Comparison of ENCODE assay signal across 14 cellular contexts in genomic region chrX:1587161-1587560, GRCh38. TPM values are rescaled to one million over a fixed set of nuclear protein-coding genes. Genes with fewer than 3 reads are reported as not detected.
A peak's percentile ranks its signal among the peaks of the same experiment; 100 is the strongest.
DNase-seq lines count a peak whose midpoint lies in the region; FAIRE-seq and TF ChIP-seq lines count a peak whose summit lies in the region.
"Had no signal": no experiment of that assay in that cellular context is flagged by ENCODE, and none has a peak within 500 bp of the region (broad histone marks: within the 10 kb centered on the region; RNA-seq: fewer than 3 reads in every experiment).

No MANE protein-coding gene starts in this region.

- no peak overlapping the region for H2BK12ac ChIP-seq in mesenchymal stem cell (ENCODE audit: low read length in 2 of 2)

- no peak overlapping the region for H3K23ac ChIP-seq in mesenchymal stem cell (ENCODE audit: low read length in 2 of 2)

- no peak overlapping the region for H2BK5ac ChIP-seq in mesenchymal stem cell (ENCODE audit: low read depth, low read length, poor library complexity, severe bottlenecking)

- peak overlapping the region in 4 of 7 donors; percentile 14 to 65 (median 50) for H3K27ac Mint-ChIP-seq in CD4-positive, alpha-beta memory T cell
- H3K27ac Mint-ChIP-seq: nephron had no signal

- no peak overlapping the region for H3K4me3 ChIP-seq in CD4-positive, alpha-beta memory T cell (ENCODE audit: low read length in 2 of 2)
- no peak overlapping the region for H3K4me3 ChIP-seq in SK-N-MC
- no peak overlapping the region for H3K4me3 ChIP-seq in mesenchymal stem cell (ENCODE audit: insufficient read depth in 1 of 2, low read depth in 1 of 2, low read length in 2 of 2)
- H3K4me3 ChIP-seq: MG63, suprapubic skin had no signal

- no peak overlapping the region for H3K4me3 Mint-ChIP-seq in CD4-positive, alpha-beta memory T cell
- H3K4me3 Mint-ChIP-seq: CD8-positive, alpha-beta memory T cell; nephron had no signal

- no peak overlapping the region for H3K14ac ChIP-seq in mesenchymal stem cell (ENCODE audit: low read length in 2 of 2)

- DNase-seq in CD4-positive, alpha-beta memory T cell, result no peak
- DNase-seq in GM12891 (ENCODE audit: insufficient read length, low spot score) (no peak), SK-N-MC (ENCODE audit: low read depth, low spot score) (no peak), mesenchymal stem cell (no peak), foreskin melanocyte (no peak), NCI-H524 (lab: John Stamatoyannopoulos, UW) (no peak)
- no peak for DNase-seq in stimulated activated CD4-positive, alpha-beta T cell treated with anti-CD3 and anti-CD28 coated beads, Interleukin-4, amount 100 ng/mL, for 24 hours
- DNase-seq: CD8-positive, alpha-beta memory T cell; effector memory CD4-positive, alpha-beta T cell; MG63 had no signal

- WGBS in mesenchymal stem cell, result 71% methylated on average over 4 of the region's 5 CpGs

- no peaks in the 10 kb centered on the region for H3K9me3 Mint-ChIP-seq in CD4-positive, alpha-beta memory T cell
- H3K9me3 Mint-ChIP-seq: CD8-positive, alpha-beta memory T cell; nephron had no signal

- no peak overlapping the region for H3K27ac ChIP-seq in CD4-positive, alpha-beta memory T cell (ENCODE audit: low read depth, low read length)
- H3K27ac ChIP-seq in SK-N-MC, result peak overlapping the region; percentile 59
- H3K27ac ChIP-seq in mesenchymal stem cell (ENCODE audit: low read length, poor library complexity, severe bottlenecking), result no peak overlapping the region
- H3K27ac ChIP-seq: suprapubic skin had no signal

- no peak overlapping the region for H2BK15ac ChIP-seq in mesenchymal stem cell (ENCODE audit: low read depth, poor library complexity, severe bottlenecking)

- no peak overlapping the region for H2AFZ ChIP-seq in mesenchymal stem cell (ENCODE audit: low read depth, low read length)

- H3K4me1 Mint-ChIP-seq in CD4-positive, alpha-beta memory T cell, result peaks cover 10 to 32% (median 15%) of the 10 kb centered on the region in 4 donors
- H3K4me1 Mint-ChIP-seq: nephron had no signal

- no peaks in the 10 kb centered on the region for H3K9me3 ChIP-seq in CD4-positive, alpha-beta memory T cell (ENCODE audit: control insufficient read depth in 1 of 2, low read length in 2 of 2)
- H3K9me3 ChIP-seq in SK-N-MC (ENCODE audit: low read depth, low read length) (no peaks in the 10 kb centered on the region), mesenchymal stem cell (ENCODE audit: control insufficient read depth, low read length) (no peaks in the 10 kb centered on the region)
- H3K9me3 ChIP-seq: MG63, suprapubic skin had no signal

- CTCF ChIA-PET in CD4-positive, alpha-beta memory T cell (lab: Charles Lee; ENCODE audit: partially characterized antibody), result no interaction called here

- H3K79me1 ChIP-seq in mesenchymal stem cell (replicated peaks; ENCODE audit: low read length, poor library complexity, severe bottlenecking), result no peaks in the 10 kb centered on the region

- H3K9ac ChIP-seq in SK-N-MC (ENCODE audit: insufficient read length) (no peak overlapping the region), mesenchymal stem cell (ENCODE audit: low read length) (no peak overlapping the region)

- FAIRE-seq in GM12891 (lab: Jason Lieb, UNC), result peak; percentile 71

- H3K4me1 ChIP-seq in CD4-positive, alpha-beta memory T cell (ENCODE audit: insufficient read depth, low read length), result peaks cover 17% of the 10 kb centered on the region
- H3K4me1 ChIP-seq in mesenchymal stem cell (ENCODE audit: control insufficient read depth, insufficient read depth, low read depth, low read length), result peaks cover 3% of the 10 kb centered on the region

- no peak overlapping the region for H2BK120ac ChIP-seq in mesenchymal stem cell (ENCODE audit: low read depth, low read length)

- TF ChIP-seq POLR2A in GM12891 (IDR thresholded peaks at IDR 0.05; ENCODE audit: low read depth, low read length), result no peak

- intact Hi-C loops in CD4-positive, alpha-beta memory T cell (cut with micrococcal nuclease), result no loop called here

- no peaks in the 10 kb centered on the region for H3K27me3 Mint-ChIP-seq in CD4-positive, alpha-beta memory T cell

- no peak overlapping the region for H4K8ac ChIP-seq in mesenchymal stem cell (ENCODE audit: low read length)

- no peak overlapping the region for H3K4ac ChIP-seq in mesenchymal stem cell (ENCODE audit: low read depth in 1 of 2, low read length in 2 of 2)

- H3K27me3 ChIP-seq in CD4-positive, alpha-beta memory T cell (ENCODE audit: insufficient read depth, low read length), result no peaks in the 10 kb centered on the region
- no peaks in the 10 kb centered on the region for H3K27me3 ChIP-seq in mesenchymal stem cell (ENCODE audit: control insufficient read depth in 1 of 2, insufficient read depth in 1 of 2, low read length in 2 of 2)
- H3K27me3 ChIP-seq: MG63, suprapubic skin had no signal

- peak overlapping the region; percentile 22 for H3K4me2 ChIP-seq in mesenchymal stem cell (ENCODE audit: low read length, poor library complexity, severe bottlenecking)

- POLR2A ChIA-PET in CD4-positive, alpha-beta memory T cell (lab: Charles Lee; ENCODE audit: partially characterized antibody), result no interaction called here

- no peak overlapping the region for H4K91ac ChIP-seq in mesenchymal stem cell (ENCODE audit: low read length)

- no peak overlapping the region for H2AK5ac ChIP-seq in mesenchymal stem cell (ENCODE audit: low read length, severe bottlenecking)

- peaks cover 0 to 6% of the 10 kb centered on the region in 2 donors for H3K36me3 Mint-ChIP-seq in CD4-positive, alpha-beta memory T cell

- no peaks in the 10 kb centered on the region for H3K36me3 ChIP-seq in CD4-positive, alpha-beta memory T cell (ENCODE audit: insufficient read depth, low read length)
- H3K36me3 ChIP-seq in SK-N-MC (ENCODE audit: insufficient read depth, low read length), result no peaks in the 10 kb centered on the region
- H3K36me3 ChIP-seq in mesenchymal stem cell (ENCODE audit: control insufficient read depth in 1 of 2, insufficient read depth in 2 of 2, low read depth in 1 of 2, low read length in 2 of 2), result peaks cover 0 to 4% of the 10 kb centered on the region in 2 experiments
- H3K36me3 ChIP-seq: suprapubic skin had no signal

- no peak overlapping the region for H3K18ac ChIP-seq in mesenchymal stem cell (ENCODE audit: low read depth in 1 of 2, low read length in 2 of 2)

TF ChIP-seq in GM12891, 5 proteins besides CTCF, POLR2A, EP300 and RAD21:
- TF ChIP-seq PAX5 (IDR thresholded peaks at IDR 0.05; ENCODE audit: insufficient read depth, low read length, severe bottlenecking), result no peak
- no peak for TF ChIP-seq TAF1 (IDR thresholded peaks at IDR 0.05; ENCODE audit: low read depth, low read length)
- no peak for TF ChIP-seq SPI1 (IDR thresholded peaks at IDR 0.05; ENCODE audit: low read depth, low read length)
- no peak for TF ChIP-seq POLR2AphosphoS5 (IDR thresholded peaks at IDR 0.05; ENCODE audit: low read depth, low read length)
- TF ChIP-seq POU2F2 (IDR thresholded peaks at IDR 0.05; ENCODE audit: low read depth, low read length), result no peak
TF ChIP-seq in GM12891: peak in this region for 0.

RNA-seq across cellular contexts. Expression of gene AKAP17A, which starts 4.2 kb away (rescaled TPM):
- 100 to 1,000 TPM; 147 to 150 TPM for total RNA-seq in CD4-positive, alpha-beta memory T cell
- polyA plus RNA-seq in CD4-positive, alpha-beta memory T cell, result 10 to 100 TPM; 12.7 to 43.0 TPM
- polyA plus RNA-seq in GM12891 (2012; ENCODE audit: low read depth, missing spikeins), result 43.9 TPM
- 24.2 TPM for polyA plus RNA-seq in mesenchymal stem cell (2013, experiment 1 of 2)
- 23.7 TPM for polyA plus RNA-seq in mesenchymal stem cell (2013, experiment 2 of 2)

RNA-seq across cellular contexts. Expression of gene ASMT, which starts 27.7 kb away (rescaled TPM):
- not detected for total RNA-seq in CD4-positive, alpha-beta memory T cell
- polyA plus RNA-seq in CD4-positive, alpha-beta memory T cell, result 1 to 10 TPM in 1 of 2 donors, under 1 TPM in 1; 0.35 to 1.0 TPM
- polyA plus RNA-seq in GM12891 (2012; ENCODE audit: low read depth, missing spikeins), result 1.7 TPM
- polyA plus RNA-seq in mesenchymal stem cell (2013, experiment 1 of 2), result 0.04 TPM
- polyA plus RNA-seq in mesenchymal stem cell (2013, experiment 2 of 2), result 0.04 TPM
- total RNA-seq: glomerular endothelial cell, RPMI7951 had no signal

RNA-seq across cellular contexts. Expression of gene P2RY8, which starts 50.2 kb away (rescaled TPM):
- 100 to 1,000 TPM; 195 TPM for total RNA-seq in CD4-positive, alpha-beta memory T cell
- polyA plus RNA-seq in CD4-positive, alpha-beta memory T cell, result 100 to 1,000 TPM; 194 to 261 TPM
- 42.6 TPM for polyA plus RNA-seq in GM12891 (2012; ENCODE audit: low read depth, missing spikeins)
- polyA plus RNA-seq in mesenchymal stem cell (2013, experiment 1 of 2), result not detected
- polyA plus RNA-seq in mesenchymal stem cell (2013, experiment 2 of 2), result not detected
- total RNA-seq: RPMI7951 had no signal
